Comparison of ENCODE assay signal across 23 cellular contexts in the genomic region with DNA sequence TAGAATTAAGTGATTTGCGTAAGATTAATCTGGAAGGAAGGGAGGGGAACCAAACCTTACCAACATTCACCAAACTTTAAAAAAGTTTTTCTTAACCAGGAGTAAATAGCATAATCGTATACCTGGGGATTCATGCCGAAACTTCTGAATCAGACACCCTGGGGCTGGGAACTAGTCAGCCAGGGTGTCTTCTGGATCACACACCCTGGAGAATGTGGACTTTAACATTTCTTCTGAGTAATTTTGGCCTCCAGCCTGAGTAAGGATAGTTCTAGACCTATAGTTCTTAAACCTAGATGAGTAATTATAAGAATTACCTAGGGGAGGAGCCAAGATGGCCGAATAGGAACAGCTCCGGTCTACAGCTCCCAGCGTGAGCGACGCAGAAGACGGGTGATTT. TPM values are rescaled to one million over a fixed set of nuclear protein-coding genes. Genes with fewer than 3 reads are reported as not detected.
DNase-seq lines count a peak whose midpoint lies in the region; ATAC-seq, FAIRE-seq and TF ChIP-seq lines count a peak whose summit lies in the region.
"Had no signal": no experiment of that assay in that cellular context is flagged by ENCODE, and none has a peak within 500 bp of the region (broad histone marks: within the 10 kb centered on the region; RNA-seq: fewer than 3 reads in every experiment).

No MANE protein-coding gene starts in this region.

- FAIRE-seq in A549 (lab: Jason Lieb, UNC) (no peak), keratinocyte (lab: Jason Lieb, UNC) (no peak)

- H3K4me1 ChIP-seq in A549 (peaks cover 4% of the 10 kb centered on the region; the same call in 1 of the 3 replicates), mammary epithelial cell (ENCODE audit: insufficient read depth, low read length) (peaks cover 11% of the 10 kb centered on the region), keratinocyte (ENCODE audit: control insufficient read depth, extremely low read depth, insufficient read depth, low read length) (peaks cover 12% of the 10 kb centered on the region)
- H3K4me1 ChIP-seq: right atrium auricular region, upper lobe of left lung had no signal

- H3K9me1 ChIP-seq in keratinocyte (ENCODE audit: control insufficient read depth, extremely low read depth, insufficient read depth, low read length): no peaks in the 10 kb centered on the region

- no peaks in the 10 kb centered on the region for H3K79me2 ChIP-seq in mammary epithelial cell (ENCODE audit: insufficient read depth, low read length)
- H3K79me2 ChIP-seq in keratinocyte (ENCODE audit: control insufficient read depth, insufficient read depth, low read length): no peaks in the 10 kb centered on the region
- H3K79me2 ChIP-seq: hepatocyte had no signal

- dilution Hi-C loops in mammary epithelial cell (cut with HindIII; ENCODE audit: low sequenced_read_pairs): no loop called here
- dilution Hi-C loops in keratinocyte (cut with MboI; ENCODE audit: extremely low pct_ligation_motif_present, low sequenced_read_pairs): no loop called here

- no peaks in the 10 kb centered on the region for H3K36me3 ChIP-seq in mammary epithelial cell (ENCODE audit: insufficient read depth, low read length)
- H3K36me3 ChIP-seq in keratinocyte (ENCODE audit: control insufficient read depth in 2 of 2, extremely low read depth in 1 of 2, insufficient read depth in 2 of 2, low read length in 2 of 2): no peaks in the 10 kb centered on the region
- H3K36me3 ChIP-seq: right atrium auricular region, upper lobe of left lung had no signal

- no peaks in the 10 kb centered on the region for H3K9me3 ChIP-seq in A549
- H3K9me3 ChIP-seq in mammary epithelial cell (replicated peaks; ENCODE audit: insufficient read depth, low read length): no peaks in the 10 kb centered on the region
- H3K9me3 ChIP-seq in keratinocyte (ENCODE audit: control insufficient read depth, low read depth, low read length): no peaks in the 10 kb centered on the region
- H3K9me3 ChIP-seq: right atrium auricular region, upper lobe of left lung had no signal

- no peak overlapping the region for H3K27ac ChIP-seq in A549
- H3K27ac ChIP-seq in mammary epithelial cell (ENCODE audit: insufficient read depth, low read depth, low read length): peak overlapping the region; percentile 87
- peak overlapping the region; percentile 97 for H3K27ac ChIP-seq in keratinocyte (ENCODE audit: control insufficient read depth, insufficient read depth, low read length)
- H3K27ac ChIP-seq: right atrium auricular region, upper lobe of left lung had no signal

- ATAC-seq in A549: peak; percentile 47 to 56; a peak in 4 of 6 replicates
- no peak for ATAC-seq in GM21423 (IDR thresholded peaks at IDR 0.05; ENCODE audit: unreplicated experiment)
- ATAC-seq: left cardiac atrium had no signal

- peak overlapping the region; percentile 36 for H3K4me3 ChIP-seq in A549
- H3K4me3 ChIP-seq in mammary epithelial cell (replicated peaks in 1 of 3; ENCODE audit: insufficient read depth in 1 of 3, low read depth in 2 of 3, low read length in 3 of 3): peak overlapping the region; percentile 10 to 29 (median 12)
- H3K4me3 ChIP-seq in keratinocyte (ENCODE audit: control insufficient read depth in 2 of 3, extremely low read depth in 1 of 3, insufficient read depth in 2 of 3, low read depth in 1 of 3, low read length in 3 of 3): peak overlapping the region; percentile 36 to 61 (median 45)
- H3K4me3 ChIP-seq: hepatocyte, right atrium auricular region, upper lobe of left lung had no signal

- no peak for TF ChIP-seq POLR2A in A549 (IDR thresholded peaks at IDR 0.05; ENCODE audit: low read length)

- TF ChIP-seq RAD21 in A549 (conservative IDR thresholded peaks at IDR 0.05 in 1 of 2, IDR thresholded peaks at IDR 0.05 in 1 of 2): no peak

- H3K4me2 ChIP-seq in A549 (peak overlapping the region; percentile 62), mammary epithelial cell (ENCODE audit: insufficient read depth, low read depth, low read length) (peak overlapping the region; percentile 40), keratinocyte (ENCODE audit: control insufficient read depth, extremely low read depth, insufficient read depth, low read depth, low read length) (peak overlapping the region; percentile 85)
- H3K4me2 ChIP-seq: hepatocyte had no signal

- peak overlapping the region; percentile 22 for H2AFZ ChIP-seq in mammary epithelial cell (ENCODE audit: low read depth, low read length)
- peak overlapping the region; percentile 79 for H2AFZ ChIP-seq in keratinocyte (ENCODE audit: control insufficient read depth, low read length)
- H2AFZ ChIP-seq: hepatocyte had no signal

- WGBS in A549 (ENCODE audit: missing lambda C conversion rate): 70% methylated on average over 9 of the region's 9 CpGs
- 48% methylated on average over 7 of the region's 9 CpGs for WGBS in mammary epithelial cell (ENCODE audit: low coverage, missing lambda C conversion rate)

- POLR2A ChIA-PET in A549 (lab: Yijun Ruan, JAX): no interaction called here

- no TSS peak for BruUV-seq in mammary epithelial cell (replicated peaks; lab: Mats Ljungman, UMichigan)

- H3K9ac ChIP-seq in mammary epithelial cell (ENCODE audit: insufficient read depth, low read length): peak overlapping the region; percentile 31
- peak overlapping the region; percentile 76 for H3K9ac ChIP-seq in keratinocyte (ENCODE audit: control insufficient read depth, extremely low read depth, insufficient read depth, low read length)

- intact Hi-C loops in mammary epithelial cell (cut with micrococcal nuclease): no loop called here

- in situ Hi-C loops in mammary epithelial cell (cut with MboI; ENCODE audit: low sequenced_read_pairs in 2 of 2): no loop called here

- TF ChIP-seq CTCF in A549 (IDR thresholded peaks at IDR 0.05): no peak
- TF ChIP-seq CTCF in mammary epithelial cell (conservative IDR thresholded peaks at IDR 0.05 in 1 of 2, IDR thresholded peaks at IDR 0.05 in 1 of 2; ENCODE audit: extremely low read depth in 1 of 2, insufficient read depth in 1 of 2, low read depth in 1 of 2, low read length in 2 of 2): no peak
- TF ChIP-seq CTCF in keratinocyte (optimal IDR thresholded peaks at IDR 0.05 in 1 of 3, IDR thresholded peaks at IDR 0.05 in 1 of 3, conservative IDR thresholded peaks at IDR 0.05 in 1 of 3; ENCODE audit: extremely low read depth in 1 of 3, insufficient read depth in 2 of 3, low read length in 3 of 3): no peak

- H3K27me3 ChIP-seq in mammary epithelial cell (ENCODE audit: insufficient read depth, low read length) (peaks cover 2% of the 10 kb centered on the region), keratinocyte (ENCODE audit: control insufficient read depth, extremely low read depth, insufficient read depth, low read length) (no peaks in the 10 kb centered on the region)
- H3K27me3 ChIP-seq: hepatocyte, right atrium auricular region, upper lobe of left lung had no signal

- CTCF ChIA-PET in A549 (lab: Yijun Ruan, JAX) (no interaction called here), mammary epithelial cell (lab: Charles Lee; ENCODE audit: low non-redundant PET) (no interaction called here)

- H4K20me1 ChIP-seq in mammary epithelial cell (ENCODE audit: insufficient read depth, low read length): no peaks in the 10 kb centered on the region
- no peaks in the 10 kb centered on the region for H4K20me1 ChIP-seq in keratinocyte (ENCODE audit: control insufficient read depth, extremely low read depth, insufficient read depth, low read length)

- no peak for DNase-seq in A549 (ENCODE audit: low read depth in 1 of 2, low spot score in 1 of 2)
- DNase-seq in HPDE6-E6E7 (ENCODE audit: extremely low spot score): peak; percentile 69
- peak; percentile 59 for DNase-seq in mammary epithelial cell
- DNase-seq in keratinocyte (ENCODE audit: low read depth, low spot score): peak; percentile 80
- no peak for DNase-seq in NCI-H446 treated with DMSO at 0.1 percent for 48 hours (lab: John Stamatoyannopoulos, UW)
- no peak for DNase-seq in T-helper 9 cell
- no peak for DNase-seq in SIG-M5 treated with dmso at 0.1 percent for 504 hours (lab: John Stamatoyannopoulos, UW; ENCODE audit: unreplicated experiment)
- DNase-seq: activated CD4-positive, alpha-beta T cell treated with anti-CD3 and anti-CD28 coated beads, Interleukin-2, amount 50 U/mL, for 4 hours; activated naive CD4-positive, alpha-beta T cell; activated T-cell treated with anti-CD3 and anti-CD28 coated beads for 4 hours; amygdala; CD4-positive, alpha-beta T cell; central memory CD4-positive, alpha-beta T cell; DND-41; KG1; left cardiac atrium; NCI-H82; stimulated activated CD4-positive, alpha-beta T cell treated with anti-CD3 and anti-CD28 coated beads, Interleukin-15, amount 100 ng/mL, for 24 hours; stimulated activated naive CD4-positive, alpha-beta T cell treated with Interleukin-2 at 50 U/mL for 16 hours had no signal

- no peak for TF ChIP-seq EP300 in A549 (IDR thresholded peaks at IDR 0.05)

TF ChIP-seq in A549, 52 proteins besides CTCF, POLR2A, EP300 and RAD21:
- no peak for TF ChIP-seq JUN (IDR thresholded peaks at IDR 0.05)

RNA-seq across cellular contexts. Expression of a gene that starts 44.1 kb away (rescaled TPM):
- 2.9 and 4.2 TPM in 2 replicates for polyA plus RNA-seq in A549 (2011; rRNA removed)
- 0.70 and 0.97 TPM in 2 replicates for polyA plus RNA-seq in A549 (2012; cell fraction: cytosol; rRNA removed)
- polyA plus RNA-seq in A549 (2012; cell fraction: nucleus; rRNA removed): 1.9 and 2.3 TPM in 2 replicates
- 1.9 to 2.1 TPM (median 2.0 TPM) in 3 replicates for polyA plus RNA-seq in A549 (2017; fragmentation: RNase III; extraction: RNeasy Plus Mini Kit Qiagen cat#74134 plus additional on column Dnase treatment)
- polyA minus RNA-seq in A549 (2011; rRNA and poly(A)+ RNA removed): 12.2 and 12.5 TPM in 2 replicates
- 1 to 10 TPM; 4.3 to 4.4 TPM for total RNA-seq in mammary epithelial cell
- 2.0 TPM for polyA plus RNA-seq in mammary epithelial cell
- polyA minus RNA-seq in mammary epithelial cell: 8.0 TPM
- 2.2 to 4.4 TPM (median 3.1 TPM) in 3 replicates for polyA plus RNA-seq in keratinocyte
- 5.3 TPM for polyA plus RNA-seq in keratinocyte (2011; ENCODE audit: low read depth)
- polyA plus RNA-seq in keratinocyte (2011; cell fraction: cytosol; rRNA removed): 1.3 and 2.3 TPM in 2 replicates
- 4.9 and 6.2 TPM in 2 replicates for polyA plus RNA-seq in keratinocyte (2011; cell fraction: nucleus; rRNA removed)
- 2.4 and 2.8 TPM in 2 replicates for polyA plus RNA-seq in keratinocyte (2012; ENCODE audit: low replicate concordance)
- polyA minus RNA-seq in keratinocyte: 6.7 to 17.9 TPM (median 7.1 TPM) in 3 replicates
- polyA minus RNA-seq in keratinocyte (2011; cell fraction: cytosol; rRNA and poly(A)+ RNA removed): 8.6 TPM
- 5.3 and 7.4 TPM in 2 replicates for polyA minus RNA-seq in keratinocyte (2011; cell fraction: nucleus; rRNA and poly(A)+ RNA removed)
- total RNA-seq: CD4-positive, alpha-beta T cell had no signal

Comparison
In these comparisons a context has a peak if more than half of its experiments do, and no peak if none do; other contexts are left out.
1. DNase-seq: peak in HPDE6-E6E7 (single experiment), mammary epithelial cell (single experiment) and keratinocyte (single experiment); none in A549 (0 of 2), NCI-H446 treated with DMSO at 0.1 percent for 48 hours (single experiment), T-helper 9 cell (single experiment) and SIG-M5 treated with dmso at 0.1 percent for 504 hours (single experiment).
2. H3K27ac ChIP-seq: peak in mammary epithelial cell (single experiment) and keratinocyte (single experiment); none in A549 (0 of 2).
3. Peak in every context shown above with its lines, with median percentiles within 50 percentile points of each other: H3K4me2 ChIP-seq and H3K4me3 ChIP-seq.